24 cellular contexts compared by ENCODE assay signal in genomic region chr1:218424528-218424927, GRCh38.
DNase-seq lines count a peak whose midpoint lies in the region; ATAC-seq and TF ChIP-seq lines count a peak whose summit lies in the region.
"Had no signal": no experiment of that assay in that cellular context is flagged by ENCODE, and none has a peak within 500 bp of the region (broad histone marks: within the 10 kb centered on the region; RNA-seq: fewer than 3 reads in every experiment).

No MANE protein-coding gene starts in this region.

- H3K4me1 ChIP-seq in cardiac muscle cell (ENCODE audit: low read depth): peaks cover 13% of the 10 kb centered on the region
- H3K4me1 ChIP-seq in heart right ventricle: peaks cover 0 to 14% (median 6%) of the 10 kb centered on the region in 9 donors
- peaks cover 8% of the 10 kb centered on the region for H3K4me1 ChIP-seq in neural progenitor cell
- H3K4me1 ChIP-seq: BLaER1 treated with 17β-estradiol and CSF1 and Interleukin-3, amounts not matched to agents 10 nM and 100 nM had no signal

- no peaks in the 10 kb centered on the region for H3F3A ChIP-seq in neural progenitor cell (ENCODE audit: low read depth)

- H2AFZ ChIP-seq in neural progenitor cell (replicated peaks): no peak overlapping the region

- peaks cover 2% of the 10 kb centered on the region for H3K27me3 Mint-ChIP-seq in neural progenitor cell (ENCODE audit: insufficient read depth, low read depth)

- H3K27ac Mint-ChIP-seq in neural progenitor cell: no peak overlapping the region
- H3K27ac Mint-ChIP-seq: CD8-positive, alpha-beta T cell had no signal

- no peak overlapping the region for H3K9ac ChIP-seq in neural progenitor cell
- H3K9ac ChIP-seq: BLaER1 treated with 17β-estradiol and CSF1 and Interleukin-3, amounts not matched to agents 10 nM and 100 nM; KMS-11 had no signal

- peak in 1 of 2 donors; percentile 13 for DNase-seq in cardiac muscle cell (ENCODE audit: low read depth in 1 of 2, low spot score in 1 of 2)
- no peak for DNase-seq in heart right ventricle
- peak; percentile 38 for DNase-seq in astrocyte of the spinal cord (ENCODE audit: low read depth, low spot score)
- DNase-seq in neural progenitor cell (ENCODE audit: low spot score): peak; percentile 18
- DNase-seq in stimulated activated CD4-positive, alpha-beta T cell treated with anti-CD3 and anti-CD28 coated beads, Interleukin-1b, Interleukin-23, amount 100 ng/mL, for 48 hours: no peak
- no peak for DNase-seq in NCI-H510A treated with DMSO at 0.1 percent for 48 hours (lab: John Stamatoyannopoulos, UW)
- no peak for DNase-seq in stimulated activated CD8-positive, alpha-beta memory T cell treated with anti-CD3 and anti-CD28 coated beads, Interleukin-4, amount 100 ng/mL, for 48 hours
- DNase-seq: CD8-positive, alpha-beta T cell; DND-41; GOT3; MV-4-11; NCI-H1105 treated with DMSO at 0.1 percent for 48 hours; NCI-H2081; NCI-H2171; NCI-H345; NCI-H526; SIG-M5 had no signal

- TF ChIP-seq CTCF in cardiac muscle cell (IDR thresholded peaks at IDR 0.05; ENCODE audit: low read depth, low read length): no peak
- no peak for TF ChIP-seq CTCF in heart right ventricle (IDR thresholded peaks at IDR 0.05)
- no peak for TF ChIP-seq CTCF in astrocyte of the spinal cord (IDR thresholded peaks at IDR 0.05; ENCODE audit: low read depth, low read length)
- no peak for TF ChIP-seq CTCF in neural progenitor cell (IDR thresholded peaks at IDR 0.05)

- H3K79me2 ChIP-seq in neural progenitor cell (ENCODE audit: low read depth): no peaks in the 10 kb centered on the region

- H3K4me1 Mint-ChIP-seq in neural progenitor cell: peaks cover 18% of the 10 kb centered on the region

- H3K36me3 ChIP-seq in cardiac muscle cell: peaks cover 34% of the 10 kb centered on the region
- no peaks in the 10 kb centered on the region for H3K36me3 ChIP-seq in heart right ventricle
- H3K36me3 ChIP-seq in neural progenitor cell: no peaks in the 10 kb centered on the region
- H3K36me3 ChIP-seq: BLaER1 treated with 17β-estradiol and CSF1 and Interleukin-3, amounts not matched to agents 10 nM and 100 nM had no signal

- H3K27ac ChIP-seq in cardiac muscle cell (peak overlapping the region; percentile 38), heart right ventricle (no peak overlapping the region), neural progenitor cell (no peak overlapping the region)
- H3K27ac ChIP-seq: 22Rv1; BLaER1 treated with 17β-estradiol and CSF1 and Interleukin-3, amounts not matched to agents 10 nM and 100 nM; KMS-11 had no signal

- intact Hi-C loops in heart right ventricle (cut with DNase I): no loop called here

- no peak overlapping the region for H3K4me3 Mint-ChIP-seq in neural progenitor cell
- H3K4me3 Mint-ChIP-seq: CD8-positive, alpha-beta T cell had no signal

- H3K36me3 Mint-ChIP-seq in neural progenitor cell: no peaks in the 10 kb centered on the region
- H3K36me3 Mint-ChIP-seq: CD8-positive, alpha-beta T cell had no signal

- no peak overlapping the region for H3K4me3 ChIP-seq in cardiac muscle cell
- H3K4me3 ChIP-seq in heart right ventricle: no peak overlapping the region
- no peak overlapping the region for H3K4me3 ChIP-seq in astrocyte of the spinal cord (ENCODE audit: low read depth, low read length)
- no peak overlapping the region for H3K4me3 ChIP-seq in neural progenitor cell
- H3K4me3 ChIP-seq: BLaER1 treated with 17β-estradiol and CSF1 and Interleukin-3, amounts not matched to agents 10 nM and 100 nM; GM12878 had no signal

- no peaks in the 10 kb centered on the region for H3K27me3 ChIP-seq in cardiac muscle cell
- no peaks in the 10 kb centered on the region for H3K27me3 ChIP-seq in heart right ventricle
- H3K27me3 ChIP-seq in neural progenitor cell: no peaks in the 10 kb centered on the region
- H3K27me3 ChIP-seq: BLaER1 treated with 17β-estradiol and CSF1 and Interleukin-3, amounts not matched to agents 10 nM and 100 nM had no signal

- H3K9me3 ChIP-seq in cardiac muscle cell (ENCODE audit: low read depth) (no peaks in the 10 kb centered on the region), heart right ventricle (peaks cover 0 to 3% (median 0%) of the 10 kb centered on the region in 11 donors), neural progenitor cell (ENCODE audit: low read depth) (no peaks in the 10 kb centered on the region)
- H3K9me3 ChIP-seq: BLaER1 treated with 17β-estradiol and CSF1 and Interleukin-3, amounts not matched to agents 10 nM and 100 nM had no signal

- ATAC-seq in heart right ventricle: no peak
- ATAC-seq in GM21717 (IDR thresholded peaks at IDR 0.05; ENCODE audit: unreplicated experiment): no peak
- ATAC-seq: CD8-positive, alpha-beta T cell; GM12878; HCT116; SK-N-SH treated with all-trans-retinoic acid at 6 μM for 48 hours had no signal

- in situ Hi-C loops in astrocyte of the spinal cord (cut with HindIII; ENCODE audit: low sequenced_read_pairs): no loop called here

- H3K4me2 ChIP-seq in neural progenitor cell: no peak overlapping the region
- H3K4me2 ChIP-seq: BLaER1 treated with 17β-estradiol and CSF1 and Interleukin-3, amounts not matched to agents 10 nM and 100 nM; KMS-11 had no signal

- no peaks in the 10 kb centered on the region for H4K20me1 ChIP-seq in neural progenitor cell (ENCODE audit: low read depth)
- H4K20me1 ChIP-seq: BLaER1 treated with 17β-estradiol and CSF1 and Interleukin-3, amounts not matched to agents 10 nM and 100 nM had no signal

- H3K9me3 Mint-ChIP-seq in neural progenitor cell: peaks cover 4% of the 10 kb centered on the region
- H3K9me3 Mint-ChIP-seq: CD8-positive, alpha-beta T cell had no signal

Comparison
In these comparisons a context has a peak if more than half of its experiments do, and no peak if none do; other contexts are left out.
1. DNase-seq: peak in astrocyte of the spinal cord (single experiment) and neural progenitor cell (single experiment); none in heart right ventricle (0 of 2), stimulated activated CD4-positive, alpha-beta T cell treated with anti-CD3 and anti-CD28 coated beads, Interleukin-1b, Interleukin-23, amount 100 ng/mL, for 48 hours (single experiment), NCI-H510A treated with DMSO at 0.1 percent for 48 hours (single experiment) and stimulated activated CD8-positive, alpha-beta memory T cell treated with anti-CD3 and anti-CD28 coated beads, Interleukin-4, amount 100 ng/mL, for 48 hours (single experiment).